Comparison of ENCODE assay signal across 1 cellular context in genomic region chr16:11668590-11669379, GRCh38.
TF ChIP-seq lines count a peak whose summit lies in the region.

No MANE protein-coding gene starts in this region.

TF ChIP-seq in HepG2, 621 proteins besides CTCF, POLR2A, EP300 and RAD21 (continued from another document):
- TF ChIP-seq, protein P1, sequence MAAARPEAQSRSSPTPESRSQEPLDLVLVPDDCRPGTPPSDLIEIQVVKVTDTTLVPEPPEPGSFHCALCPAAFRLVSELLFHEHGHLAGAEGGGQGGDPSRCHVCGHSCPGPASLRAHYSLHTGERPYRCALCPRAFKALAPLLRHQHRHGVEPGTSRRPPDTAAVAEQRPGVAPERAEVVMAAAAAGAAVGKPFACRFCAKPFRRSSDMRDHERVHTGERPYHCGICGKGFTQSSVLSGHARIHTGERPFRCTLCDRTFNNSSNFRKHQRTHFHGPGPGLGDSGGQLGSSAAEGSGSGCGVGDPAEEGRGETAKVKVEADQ (CRISPR knock-in tag; IDR thresholded peaks at IDR 0.05; ENCODE audit: borderline replicate concordance) = no peak
- 0 out of 2 replicates have a peak, but pooled peaks have one; percentile 48 for TF ChIP-seq REL (CRISPR knock-in tag; conservative IDR thresholded peaks at IDR 0.05)
- TF ChIP-seq ZNF607 (CRISPR knock-in tag; IDR thresholded peaks at IDR 0.05; ENCODE audit: borderline replicate concordance) = no peak
- TF ChIP-seq CEBPG (CRISPR knock-in tag; IDR thresholded peaks at IDR 0.05) = no peak
- TF ChIP-seq, protein P2, sequence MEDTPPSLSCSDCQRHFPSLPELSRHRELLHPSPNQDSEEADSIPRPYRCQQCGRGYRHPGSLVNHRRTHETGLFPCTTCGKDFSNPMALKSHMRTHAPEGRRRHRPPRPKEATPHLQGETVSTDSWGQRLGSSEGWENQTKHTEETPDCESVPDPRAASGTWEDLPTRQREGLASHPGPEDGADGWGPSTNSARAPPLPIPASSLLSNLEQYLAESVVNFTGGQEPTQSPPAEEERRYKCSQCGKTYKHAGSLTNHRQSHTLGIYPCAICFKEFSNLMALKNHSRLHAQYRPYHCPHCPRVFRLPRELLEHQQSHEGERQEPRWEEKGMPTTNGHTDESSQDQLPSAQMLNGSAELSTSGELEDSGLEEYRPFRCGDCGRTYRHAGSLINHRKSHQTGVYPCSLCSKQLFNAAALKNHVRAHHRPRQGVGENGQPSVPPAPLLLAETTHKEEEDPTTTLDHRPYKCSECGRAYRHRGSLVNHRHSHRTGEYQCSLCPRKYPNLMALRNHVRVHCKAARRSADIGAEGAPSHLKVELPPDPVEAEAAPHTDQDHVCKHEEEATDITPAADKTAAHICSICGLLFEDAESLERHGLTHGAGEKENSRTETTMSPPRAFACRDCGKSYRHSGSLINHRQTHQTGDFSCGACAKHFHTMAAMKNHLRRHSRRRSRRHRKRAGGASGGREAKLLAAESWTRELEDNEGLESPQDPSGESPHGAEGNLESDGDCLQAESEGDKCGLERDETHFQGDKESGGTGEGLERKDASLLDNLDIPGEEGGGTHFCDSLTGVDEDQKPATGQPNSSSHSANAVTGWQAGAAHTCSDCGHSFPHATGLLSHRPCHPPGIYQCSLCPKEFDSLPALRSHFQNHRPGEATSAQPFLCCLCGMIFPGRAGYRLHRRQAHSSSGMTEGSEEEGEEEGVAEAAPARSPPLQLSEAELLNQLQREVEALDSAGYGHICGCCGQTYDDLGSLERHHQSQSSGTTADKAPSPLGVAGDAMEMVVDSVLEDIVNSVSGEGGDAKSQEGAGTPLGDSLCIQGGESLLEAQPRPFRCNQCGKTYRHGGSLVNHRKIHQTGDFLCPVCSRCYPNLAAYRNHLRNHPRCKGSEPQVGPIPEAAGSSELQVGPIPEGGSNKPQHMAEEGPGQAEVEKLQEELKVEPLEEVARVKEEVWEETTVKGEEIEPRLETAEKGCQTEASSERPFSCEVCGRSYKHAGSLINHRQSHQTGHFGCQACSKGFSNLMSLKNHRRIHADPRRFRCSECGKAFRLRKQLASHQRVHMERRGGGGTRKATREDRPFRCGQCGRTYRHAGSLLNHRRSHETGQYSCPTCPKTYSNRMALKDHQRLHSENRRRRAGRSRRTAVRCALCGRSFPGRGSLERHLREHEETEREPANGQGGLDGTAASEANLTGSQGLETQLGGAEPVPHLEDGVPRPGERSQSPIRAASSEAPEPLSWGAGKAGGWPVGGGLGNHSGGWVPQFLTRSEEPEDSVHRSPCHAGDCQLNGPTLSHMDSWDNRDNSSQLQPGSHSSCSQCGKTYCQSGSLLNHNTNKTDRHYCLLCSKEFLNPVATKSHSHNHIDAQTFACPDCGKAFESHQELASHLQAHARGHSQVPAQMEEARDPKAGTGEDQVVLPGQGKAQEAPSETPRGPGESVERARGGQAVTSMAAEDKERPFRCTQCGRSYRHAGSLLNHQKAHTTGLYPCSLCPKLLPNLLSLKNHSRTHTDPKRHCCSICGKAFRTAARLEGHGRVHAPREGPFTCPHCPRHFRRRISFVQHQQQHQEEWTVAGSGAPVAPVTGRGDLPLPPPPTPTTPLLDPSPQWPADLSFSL (CRISPR knock-in tag; IDR thresholded peaks at IDR 0.05) = no peak
- no peak for TF ChIP-seq KDM4B (CRISPR knock-in tag; IDR thresholded peaks at IDR 0.05)
- TF ChIP-seq MYC (CRISPR knock-in tag; IDR thresholded peaks at IDR 0.05; ENCODE audit: borderline replicate concordance) = 0 out of 2 replicates have a peak, but pooled peaks have one; percentile 34
- TF ChIP-seq SRSF1 (optimal IDR thresholded peaks at IDR 0.05; ENCODE audit: low read depth, low read length) = no peak
- no peak for TF ChIP-seq NCOR1 (IDR thresholded peaks at IDR 0.05; ENCODE audit: borderline replicate concordance, low read length)
- TF ChIP-seq YEATS4 (CRISPR knock-in tag; IDR thresholded peaks at IDR 0.05; ENCODE audit: borderline replicate concordance) = no peak
- TF ChIP-seq ZKSCAN1 (IDR thresholded peaks at IDR 0.05; ENCODE audit: low read length) = no peak
